15 cellular contexts compared by ENCODE assay signal in genomic region chr11:74297484-74297883, GRCh38. TPM values are rescaled to one million over a fixed set of nuclear protein-coding genes. Genes with fewer than 3 reads are reported as not detected.
DNase-seq lines count a peak whose midpoint lies in the region; ATAC-seq and TF ChIP-seq lines count a peak whose summit lies in the region.
"Had no signal": no experiment of that assay in that cellular context is flagged by ENCODE, and none has a peak within 500 bp of the region (broad histone marks: within the 10 kb centered on the region; RNA-seq: fewer than 3 reads in every experiment).

No MANE protein-coding gene starts in this region.

- 82 to 92% methylated on average over 1 of the region's 1 CpG for WGBS in esophagus squamous epithelium, 2 donors

- no peaks in the 10 kb centered on the region for H3K9me3 ChIP-seq in PC-3 (ENCODE audit: low read length)
- H3K9me3 ChIP-seq in Caco-2, result no peaks in the 10 kb centered on the region
- no peaks in the 10 kb centered on the region for H3K9me3 ChIP-seq in esophagus squamous epithelium

- H3K36me3 Mint-ChIP-seq in neural crest cell (ENCODE audit: low read depth) (no peaks in the 10 kb centered on the region), Caco-2 (ENCODE audit: insufficient read depth, unreplicated experiment) (no peaks in the 10 kb centered on the region)
- H3K36me3 Mint-ChIP-seq: CD4-positive, alpha-beta memory T cell had no signal

- no peak overlapping the region for H3K4me3 Mint-ChIP-seq in neural crest cell
- H3K4me3 Mint-ChIP-seq in Caco-2 (ENCODE audit: unreplicated experiment), result no peak overlapping the region

- no peak overlapping the region for H3K9ac ChIP-seq in PC-3 (ENCODE audit: low read length)
- H3K9ac ChIP-seq: GM23248 had no signal

- TF ChIP-seq CTCF in PC-3 (conservative IDR thresholded peaks at IDR 0.05; ENCODE audit: low read depth, low read length) (0 out of 2 replicates have a peak, but pooled peaks have one; percentile 11), neural crest cell (conservative IDR thresholded peaks at IDR 0.05) (no peak), Caco-2 (IDR thresholded peaks at IDR 0.05; ENCODE audit: insufficient read depth in 1 of 2, low read depth in 1 of 2, low read length in 1 of 2, severe bottlenecking in 1 of 2, unreplicated experiment in 1 of 2) (no peak), esophagus squamous epithelium (IDR thresholded peaks at IDR 0.05) (no peak)

- H3K4me2 ChIP-seq in PC-3 (ENCODE audit: low read length), result no peak overlapping the region

- H3F3A ChIP-seq in PC-3 (ENCODE audit: low read length, unreplicated experiment), result no peaks in the 10 kb centered on the region

- no peaks in the 10 kb centered on the region for H4K20me1 ChIP-seq in PC-3 (ENCODE audit: low read length)

- H3K27me3 Mint-ChIP-seq in neural crest cell (ENCODE audit: low read depth), result peaks cover 17% of the 10 kb centered on the region
- peaks cover 14% of the 10 kb centered on the region for H3K27me3 Mint-ChIP-seq in Caco-2 (ENCODE audit: insufficient read depth, unreplicated experiment)

- DNase-seq in NCI-H1105 (lab: John Stamatoyannopoulos, UW) (peak; percentile 23), NCI-H1105 treated with DMSO at 0.1 percent for 48 hours (lab: John Stamatoyannopoulos, UW) (peak; percentile 20), PC-3 (no peak), neural crest cell (ENCODE audit: low read depth, low spot score) (no peak), Caco-2 (no peak), esophagus squamous epithelium (lab: John Stamatoyannopoulos, UW) (no peak)
- DNase-seq: C1 segment of cervical spinal cord; CD4-positive, alpha-beta memory T cell; COR-L47; DMS153; DND-41; GM23248; H7; HCEC 1CT had no signal

- intact Hi-C loops in PC-3 (cut with micrococcal nuclease) (no loop called here), Caco-2 (cut with micrococcal nuclease; ENCODE audit: unreplicated experiment) (no loop called here), esophagus squamous epithelium (cut with DNase I) (no loop called here)

- H3K27me3 ChIP-seq in PC-3 (ENCODE audit: low read length) (no peaks in the 10 kb centered on the region), Caco-2 (replicated peaks; ENCODE audit: control insufficient read depth, insufficient read depth, low read length) (no peaks in the 10 kb centered on the region), esophagus squamous epithelium (peaks cover 0 to 20% (median 0%) of the 10 kb centered on the region in 4 donors)

- H3K27ac ChIP-seq in PC-3 (ENCODE audit: low read length) (no peak overlapping the region), esophagus squamous epithelium (no peak overlapping the region)
- H3K27ac ChIP-seq: GM23248 had no signal

- no peak for ATAC-seq in PC-3

- no peaks in the 10 kb centered on the region for H3K4me1 Mint-ChIP-seq in neural crest cell
- H3K4me1 Mint-ChIP-seq in Caco-2 (ENCODE audit: low read depth, unreplicated experiment), result no peaks in the 10 kb centered on the region

- CTCF ChIA-PET in PC-3 (lab: Charles Lee) (no interaction called here), Caco-2 (lab: Charles Lee) (no interaction called here)

- H3K4me1 ChIP-seq in PC-3 (ENCODE audit: insufficient read depth, low read length) (no peaks in the 10 kb centered on the region), Caco-2 (no peaks in the 10 kb centered on the region), esophagus squamous epithelium (no peaks in the 10 kb centered on the region)

- BruUV-seq in PC-3 (replicated peaks; lab: Mats Ljungman, UMichigan) (no TSS peak), Caco-2 (replicated peaks; lab: Mats Ljungman, UMichigan) (no TSS peak)

- H3K9me3 Mint-ChIP-seq in neural crest cell (peaks cover 2% of the 10 kb centered on the region), Caco-2 (ENCODE audit: unreplicated experiment) (peaks cover 10% of the 10 kb centered on the region)

- no peaks in the 10 kb centered on the region for H3K79me2 ChIP-seq in PC-3 (ENCODE audit: low read length)

- H2AFZ ChIP-seq in PC-3 (ENCODE audit: low read length), result no peak overlapping the region
- H2AFZ ChIP-seq: GM23248 had no signal

- no peak for TF ChIP-seq POLR2A in esophagus squamous epithelium (IDR thresholded peaks at IDR 0.05)

- H3K4me3 ChIP-seq in PC-3 (ENCODE audit: low read length) (no peak overlapping the region), Caco-2 (ENCODE audit: low read depth, low read length) (no peak overlapping the region), esophagus squamous epithelium (no peak overlapping the region)
- H3K4me3 ChIP-seq: GM23248 had no signal

- H3K27ac Mint-ChIP-seq in neural crest cell (ENCODE audit: unreplicated experiment), result peak overlapping the region; percentile 75
- no peak overlapping the region for H3K27ac Mint-ChIP-seq in Caco-2 (ENCODE audit: unreplicated experiment)
- H3K27ac Mint-ChIP-seq: CD4-positive, alpha-beta memory T cell had no signal

- POLR2A ChIA-PET in PC-3 (lab: Charles Lee; ENCODE audit: unreplicated experiment) (interaction anchor here (0.6 kb wide), 1 partner anchor 27 kb away, joined by 3 read pairs; no protein-coding TSS in a partner anchor), Caco-2 (lab: Charles Lee) (no interaction called here)

- no peaks in the 10 kb centered on the region for H3K36me3 ChIP-seq in PC-3 (ENCODE audit: low read depth, low read length)
- no peaks in the 10 kb centered on the region for H3K36me3 ChIP-seq in Caco-2 (ENCODE audit: control insufficient read depth, insufficient read depth, low read length)
- H3K36me3 ChIP-seq in esophagus squamous epithelium, result no peaks in the 10 kb centered on the region

- no peaks in the 10 kb centered on the region for H3K9me2 ChIP-seq in PC-3 (replicated peaks; ENCODE audit: low read length)

RNA-seq across cellular contexts. Expression of gene P4HA3, which starts 14.0 kb away (rescaled TPM):
- total RNA-seq in PC-3 (2014; rRNA removed), result 2.0 and 3.7 TPM in 2 replicates
- total RNA-seq in neural crest cell, result not detected in 2 replicates
- 0.42 TPM in 1 of 2 replicates, not detected in the other for total RNA-seq in Caco-2 (2022)
- total RNA-seq in esophagus squamous epithelium, result under 1 TPM in 1 of 4 donors, not detected in 3; 0.19 TPM
- total RNA-seq: CD4-positive, alpha-beta memory T cell; H1 had no signal

Comparison
In these comparisons a context has a peak if more than half of its experiments do, and no peak if none do; other contexts are left out.
1. DNase-seq: peak in NCI-H1105 (single experiment) and NCI-H1105 treated with DMSO at 0.1 percent for 48 hours (single experiment); none in PC-3 (single experiment), neural crest cell (single experiment), Caco-2 (0 of 2) and esophagus squamous epithelium (single experiment).